8 cellular contexts compared by ENCODE assay signal in genomic region chr9:83707518-83707767, GRCh38. TPM values are rescaled to one million over a fixed set of nuclear protein-coding genes. Genes with fewer than 3 reads are reported as not detected.
DNase-seq lines count a peak whose midpoint lies in the region; ATAC-seq and TF ChIP-seq lines count a peak whose summit lies in the region.

No MANE protein-coding gene starts in this region.

- H3K9me3 ChIP-seq in mammary epithelial cell (replicated peaks; ENCODE audit: insufficient read depth, low read length): no peaks in the 10 kb centered on the region

- TSS peak; percentile 36 for BruUV-seq in mammary epithelial cell (replicated peaks; lab: Mats Ljungman, UMichigan)

- H3K79me2 ChIP-seq in ACC112 (ENCODE audit: control insufficient read depth, insufficient read depth, low read length, unreplicated experiment): peaks cover 53% of the 10 kb centered on the region
- H3K79me2 ChIP-seq in mammary epithelial cell (ENCODE audit: insufficient read depth, low read length): peaks cover 54% of the 10 kb centered on the region

- CTCF ChIA-PET in mammary epithelial cell (lab: Charles Lee; ENCODE audit: low non-redundant PET): no interaction called here

- H3K4me3 ChIP-seq in ACC112 (ENCODE audit: low read depth, low read length) (peak overlapping the region; percentile 86), mammary epithelial cell (replicated peaks in 1 of 3; ENCODE audit: insufficient read depth in 1 of 3, low read depth in 2 of 3, low read length in 3 of 3) (peak overlapping the region; percentile 68 to 90 (median 78)), lower leg skin (ENCODE audit: low read depth, poor library complexity, severe bottlenecking) (peak overlapping the region; percentile 97)

- WGBS in mammary epithelial cell (ENCODE audit: low coverage, missing lambda C conversion rate): 0% methylated on average over 3 of the region's 26 CpGs
- WGBS in lower leg skin, 2 donors: 1 to 2% methylated on average over 21 to 23 of the region's 26 CpGs

- H3K4me2 ChIP-seq in mammary epithelial cell (ENCODE audit: insufficient read depth, low read depth, low read length): peak overlapping the region; percentile 79

- no peaks in the 10 kb centered on the region for H4K20me1 ChIP-seq in mammary epithelial cell (ENCODE audit: insufficient read depth, low read length)

- H3K36me3 ChIP-seq in ACC112 (ENCODE audit: insufficient read depth, low read length) (no peaks in the 10 kb centered on the region), mammary epithelial cell (ENCODE audit: insufficient read depth, low read length) (no peaks in the 10 kb centered on the region)

- TF ChIP-seq POLR2A in lower leg skin (IDR thresholded peaks at IDR 0.05): no peak

- dilution Hi-C loops in mammary epithelial cell (cut with HindIII; ENCODE audit: low sequenced_read_pairs): no loop called here

- H3K9ac ChIP-seq in mammary epithelial cell (ENCODE audit: insufficient read depth, low read length): peak overlapping the region; percentile 93

- intact Hi-C loops in mammary epithelial cell (cut with micrococcal nuclease) (loop anchor here (10.0 kb wide), 1 partner anchor 217 kb away; the partner anchor contains the start of gene KIF27), lower leg skin (cut with DNase I; ENCODE audit: low total_unique reads) (no loop called here)

- peak overlapping the region; percentile 97 for H3K27ac ChIP-seq in ACC112 (ENCODE audit: low read depth, low read length)
- H3K27ac ChIP-seq in mammary epithelial cell (ENCODE audit: insufficient read depth, low read depth, low read length): peak overlapping the region; percentile 97

- H2AFZ ChIP-seq in ACC112 (ENCODE audit: low read length, unreplicated experiment): peak overlapping the region; percentile 97
- peak overlapping the region; percentile 95 for H2AFZ ChIP-seq in mammary epithelial cell (ENCODE audit: low read depth, low read length)

- ATAC-seq in GM18858 (IDR thresholded peaks at IDR 0.05; ENCODE audit: unreplicated experiment) (peak; percentile 36), HG03060 (IDR thresholded peaks at IDR 0.05; ENCODE audit: low read depth, unreplicated experiment) (peak; percentile 23)
- peak; percentile 70 for ATAC-seq in stimulated activated naive CD8-positive, alpha-beta T cell treated with anti-CD3 and anti-CD28 coated beads, Interleukin-15, Interleukin-2, amounts not matched to agents 100 U/mL and 50 U/mL, for 24 hours

- H3K4me1 ChIP-seq in ACC112 (ENCODE audit: control insufficient read depth, insufficient read depth, low read length, unreplicated experiment): peaks cover 13% of the 10 kb centered on the region
- H3K4me1 ChIP-seq in mammary epithelial cell (ENCODE audit: insufficient read depth, low read length): peaks cover 5% of the 10 kb centered on the region

- DNase-seq in RKO (ENCODE audit: low spot score): peak; percentile 87
- peak; percentile 84 for DNase-seq in mammary epithelial cell
- peak in 1 of 2 donors; percentile 96 for DNase-seq in lower leg skin (ENCODE audit: low spot score in 2 of 2)
- DNase-seq in stimulated activated naive CD8-positive, alpha-beta T cell treated with anti-CD3 and anti-CD28 coated beads, Interleukin-15, Interleukin-2, amounts not matched to agents 100 U/mL and 50 U/mL, for 24 hours: peak; percentile 81
- no peak for DNase-seq in NCI-H187 treated with DMSO at 0.1 percent for 48 hours (lab: John Stamatoyannopoulos, UW)

- H3K27me3 ChIP-seq in ACC112 (ENCODE audit: insufficient read depth, low read length) (no peaks in the 10 kb centered on the region), mammary epithelial cell (ENCODE audit: insufficient read depth, low read length) (no peaks in the 10 kb centered on the region)

- in situ Hi-C loops in mammary epithelial cell (cut with MboI; ENCODE audit: low sequenced_read_pairs in 2 of 2): no loop called here

- TF ChIP-seq CTCF in mammary epithelial cell (conservative IDR thresholded peaks at IDR 0.05 in 1 of 2, IDR thresholded peaks at IDR 0.05 in 1 of 2; ENCODE audit: extremely low read depth in 1 of 2, insufficient read depth in 1 of 2, low read depth in 1 of 2, low read length in 2 of 2): no peak
- TF ChIP-seq CTCF in lower leg skin (IDR thresholded peaks at IDR 0.05): no peak

RNA-seq across cellular contexts. Expression of gene UBQLN1, which starts 0.3 kb away (rescaled TPM):
- 100 to 1,000 TPM; 117 to 126 TPM for total RNA-seq in mammary epithelial cell
- 84.3 TPM for polyA plus RNA-seq in mammary epithelial cell
- polyA minus RNA-seq in mammary epithelial cell: 303 TPM
- 100 to 1,000 TPM in 2 of 4 donors, 10 to 100 TPM in 2; 92.7 to 120 (median 101) TPM for total RNA-seq in lower leg skin
